Comparison of ENCODE assay signal across 17 cellular contexts in genomic region chr9:7081065-7081600, GRCh38.
"Had no signal": no experiment of that assay in that cellular context is flagged by ENCODE, and none has a peak within 500 bp of the region (broad histone marks: within the 10 kb centered on the region; RNA-seq: fewer than 3 reads in every experiment).

No MANE protein-coding gene starts in this region.

- H3K27ac Mint-ChIP-seq: activated CD4-positive, alpha-beta memory T cell treated with anti-CD3 and anti-CD28 coated beads, Interleukin-2, amount 10 ng/mL, durations not matched to agents 7 days and 5 days; activated naive CD8-positive, alpha-beta T cell treated with anti-CD3 and anti-CD28 coated beads, Interleukin-2, amount 10 ng/mL, durations not matched to agents 7 days and 5 days; memory B cell; nephron progenitor cell; T-helper 2 cell treated with Interferon-gamma antibody and Interleukin-4, amounts not matched to agents 5 μg/mL and 100 μg/mL, for 36 hours had no signal

- H3K4me1 ChIP-seq: ascending aorta, esophagus squamous epithelium, suprapubic skin had no signal

- H3K4me3 Mint-ChIP-seq: activated CD4-positive, alpha-beta memory T cell treated with anti-CD3 and anti-CD28 coated beads, Interleukin-2, amount 10 ng/mL, durations not matched to agents 7 days and 5 days; activated naive CD8-positive, alpha-beta T cell treated with anti-CD3 and anti-CD28 coated beads, Interleukin-2, amount 10 ng/mL, durations not matched to agents 7 days and 5 days; memory B cell; nephron progenitor cell; T-helper 2 cell treated with Interferon-gamma antibody and Interleukin-4, amounts not matched to agents 5 μg/mL and 100 μg/mL, for 36 hours had no signal

- H3K9me3 ChIP-seq: ascending aorta, esophagus squamous epithelium, ovary, suprapubic skin had no signal

- H3K27me3 ChIP-seq: ascending aorta, dorsolateral prefrontal cortex, esophagus squamous epithelium, ovary, suprapubic skin had no signal

- H3K4me3 ChIP-seq: ascending aorta, dorsolateral prefrontal cortex, esophagus squamous epithelium, ovary, suprapubic skin had no signal

- DNase-seq: activated CD4-positive, alpha-beta memory T cell treated with anti-CD3 and anti-CD28 coated beads, Interleukin-2, amount 10 ng/mL, durations not matched to agents 7 days and 5 days; activated gamma-delta T cell; activated naive CD8-positive, alpha-beta T cell treated with anti-CD3 and anti-CD28 coated beads, Interleukin-2, amount 10 ng/mL, durations not matched to agents 7 days and 5 days; activated T-cell treated with anti-CD3 and anti-CD28 coated beads, Interleukin-2, amount 50 U/mL, for 48 hours; dorsolateral prefrontal cortex; esophagus squamous epithelium; foreskin fibroblast; glutamatergic neuron; nephron progenitor cell; ovary; stimulated activated CD4-positive, alpha-beta T cell treated with anti-CD3 and anti-CD28 coated beads, Interleukin-4, amount 100 ng/mL, for 1 hour; stimulated activated CD8-positive, alpha-beta memory T cell treated with anti-CD3 and anti-CD28 coated beads, Interleukin-4, amount 100 ng/mL, for 48 hours; stimulated activated naive CD8-positive, alpha-beta T cell treated with anti-CD3 and anti-CD28 coated beads, Interleukin-15, Interleukin-2, amounts not matched to agents 100 U/mL and 50 U/mL, for 24 hours had no signal

- H3K36me3 ChIP-seq: ovary had no signal

- H3K27ac ChIP-seq: ascending aorta, dorsolateral prefrontal cortex, esophagus squamous epithelium, ovary, suprapubic skin had no signal

- H3K9me3 Mint-ChIP-seq: activated CD4-positive, alpha-beta memory T cell treated with anti-CD3 and anti-CD28 coated beads, Interleukin-2, amount 10 ng/mL, durations not matched to agents 7 days and 5 days; memory B cell; nephron progenitor cell; T-helper 2 cell treated with Interferon-gamma antibody and Interleukin-4, amounts not matched to agents 5 μg/mL and 100 μg/mL, for 36 hours had no signal

- H3K4me1 Mint-ChIP-seq: activated CD4-positive, alpha-beta memory T cell treated with anti-CD3 and anti-CD28 coated beads, Interleukin-2, amount 10 ng/mL, durations not matched to agents 7 days and 5 days; memory B cell had no signal

- ATAC-seq: stimulated activated naive CD8-positive, alpha-beta T cell treated with anti-CD3 and anti-CD28 coated beads, Interleukin-15, Interleukin-2, amounts not matched to agents 100 U/mL and 50 U/mL, for 24 hours had no signal

- H3K27me3 Mint-ChIP-seq: activated CD4-positive, alpha-beta memory T cell treated with anti-CD3 and anti-CD28 coated beads, Interleukin-2, amount 10 ng/mL, durations not matched to agents 7 days and 5 days; activated naive CD8-positive, alpha-beta T cell treated with anti-CD3 and anti-CD28 coated beads, Interleukin-2, amount 10 ng/mL, durations not matched to agents 7 days and 5 days; memory B cell had no signal
